In genomic region chr18:75173125-75173432, GRCh38 we compare ENCODE assay signal across 8 cellular contexts. TPM values are rescaled to one million over a fixed set of nuclear protein-coding genes. Genes with fewer than 3 reads are reported as not detected.
DNase-seq lines count a peak whose midpoint lies in the region; ATAC-seq and TF ChIP-seq lines count a peak whose summit lies in the region.

No MANE protein-coding gene starts in this region.

- no peak overlapping the region for H3T11ph ChIP-seq in H9 (ENCODE audit: low read length)

- no peak overlapping the region for H3K56ac ChIP-seq in H9 (ENCODE audit: insufficient read length, low read depth, low read length)

- no peak for DNase-seq in H9
- DNase-seq in fibroblast of the aortic adventitia (ENCODE audit: low read depth) = peak; percentile 2
- DNase-seq in HAP-1 (ENCODE audit: low spot score in 2 of 2) = no peak
- no peak for DNase-seq in activated CD4-positive, alpha-beta T cell treated with anti-CD3 and anti-CD28 coated beads for 4 hours
- no peak for DNase-seq in HPDE6-E6E7 (ENCODE audit: extremely low spot score)
- DNase-seq in NCI-H510A treated with DMSO at 0.1 percent for 48 hours (lab: John Stamatoyannopoulos, UW) = no peak

- no peak overlapping the region for H3K14ac ChIP-seq in H9 (ENCODE audit: insufficient read depth, low read length)

- H3K9ac ChIP-seq in H9 (ENCODE audit: extremely low read depth, insufficient read length, low read length) = no peak overlapping the region
- no peak overlapping the region for H3K9ac ChIP-seq in Loucy (ENCODE audit: low read depth, low read length, poor library complexity, severe bottlenecking)

- H3K79me2 ChIP-seq in H9 (ENCODE audit: insufficient read depth, low read length) (no peaks in the 10 kb centered on the region), Loucy (ENCODE audit: insufficient read depth, low read length) (no peaks in the 10 kb centered on the region)

- H3K4ac ChIP-seq in H9 (ENCODE audit: low read depth, low read length) = no peak overlapping the region

- no peaks in the 10 kb centered on the region for H3F3A ChIP-seq in Loucy (ENCODE audit: low read depth)

- no peak overlapping the region for H3K23ac ChIP-seq in H9 (ENCODE audit: insufficient read length, low read depth, low read length)

- no peak for TF ChIP-seq POLR2A in GM18505 (IDR thresholded peaks at IDR 0.05; ENCODE audit: borderline replicate concordance, extremely low read depth, insufficient read depth, insufficient read length)

- no peak overlapping the region for H3K18ac ChIP-seq in H9 (ENCODE audit: insufficient read length, low read depth, low read length)

- no peak overlapping the region for H3K4me2 ChIP-seq in H9 (ENCODE audit: insufficient read depth, insufficient read length, low read length)
- H3K4me2 ChIP-seq in Loucy (ENCODE audit: low read depth, low read length, poor library complexity, severe bottlenecking) = no peak overlapping the region

- H3K9me3 ChIP-seq in H9 (ENCODE audit: control insufficient read depth, low read depth, low read length) (no peaks in the 10 kb centered on the region), Loucy (ENCODE audit: insufficient read depth, low read depth, low read length) (no peaks in the 10 kb centered on the region), HAP-1 (no peaks in the 10 kb centered on the region)

- no peak overlapping the region for H3K4me3 ChIP-seq in Loucy (ENCODE audit: low read length, poor library complexity, severe bottlenecking)
- no peak overlapping the region for H3K4me3 ChIP-seq in fibroblast of the aortic adventitia (ENCODE audit: low read depth, low read length)
- H3K4me3 ChIP-seq in HAP-1 = no peak overlapping the region

- whole genome bisulfite sequencing in H9 (ENCODE audit: extremely low coverage, insufficient read length, low lambda C conversion rate) = no CpG with 5 or more reads among the region's 5 CpGs

- no peak overlapping the region for H3K4me3 Mint-ChIP-seq in H9

- H2BK120ac ChIP-seq in H9 (ENCODE audit: low read depth, low read length, poor library complexity, severe bottlenecking) = no peak overlapping the region

- no peak overlapping the region for H2BK12ac ChIP-seq in H9 (ENCODE audit: insufficient read length, low read depth, low read length)

- H3K79me1 ChIP-seq in H9 (ENCODE audit: insufficient read depth, low read depth, low read length, poor library complexity, severe bottlenecking) = no peaks in the 10 kb centered on the region

- no peak overlapping the region for H4K91ac ChIP-seq in H9 (ENCODE audit: insufficient read length, low read depth, low read length)

- H3K4me1 ChIP-seq in H9 (ENCODE audit: insufficient read depth, low read length) = no peaks in the 10 kb centered on the region
- H3K4me1 ChIP-seq in Loucy (ENCODE audit: insufficient read depth, low read length, poor library complexity, severe bottlenecking) = peaks cover 19% of the 10 kb centered on the region
- no peaks in the 10 kb centered on the region for H3K4me1 ChIP-seq in HAP-1

- no peak overlapping the region for H2BK15ac ChIP-seq in H9 (ENCODE audit: low read depth, low read length)

- H3K36me3 ChIP-seq in Loucy (ENCODE audit: insufficient read depth, low read length) (no peaks in the 10 kb centered on the region), HAP-1 (replicated peaks) (no peaks in the 10 kb centered on the region)

- H3K27ac Mint-ChIP-seq in H9 = peak overlapping the region in 2 of 3 experiments; percentile 20 to 52; a peak in 2 of 7 replicates

- H2AFZ ChIP-seq in H9 (ENCODE audit: low read length) (no peak overlapping the region), Loucy (ENCODE audit: low read length) (no peak overlapping the region)

- no peak overlapping the region for H2BK5ac ChIP-seq in H9 (ENCODE audit: insufficient read length, low read length)

- no peak overlapping the region for H3K27ac ChIP-seq in H9 (ENCODE audit: insufficient read length, low read depth, low read length)

- H3K27me3 ChIP-seq in H9 (ENCODE audit: insufficient read depth, low read length) = no peaks in the 10 kb centered on the region
- H3K27me3 ChIP-seq in Loucy (ENCODE audit: insufficient read depth, low read length, poor library complexity, severe bottlenecking) = no peaks in the 10 kb centered on the region
- no peaks in the 10 kb centered on the region for H3K27me3 ChIP-seq in HAP-1 (ENCODE audit: low read depth)

- in situ Hi-C loops in HAP-1 (cut with MboI; ENCODE audit: low sequenced_read_pairs) = no loop called here

- no peaks in the 10 kb centered on the region for H3K36me3 Mint-ChIP-seq in H9 (ENCODE audit: insufficient read depth in 1 of 3, low read depth in 3 of 3)

- no peaks in the 10 kb centered on the region for H3K23me2 ChIP-seq in H9 (ENCODE audit: insufficient read length, low read depth, low read length, poor library complexity, severe bottlenecking)

- H3K27me3 Mint-ChIP-seq in H9 (ENCODE audit: low read depth) = no peaks in the 10 kb centered on the region; the same call in 1 of the 2 replicates

- H3K9me3 Mint-ChIP-seq in H9 = no peaks in the 10 kb centered on the region

- H4K20me1 ChIP-seq in H9 (ENCODE audit: control insufficient read depth, insufficient read depth, insufficient read length) = no peaks in the 10 kb centered on the region
- H4K20me1 ChIP-seq in Loucy (ENCODE audit: insufficient read depth, low read length, poor library complexity, severe bottlenecking) = no peaks in the 10 kb centered on the region

- TF ChIP-seq CTCF in H9 (conservative IDR thresholded peaks at IDR 0.05) = no peak; the same call in 2 of the 3 replicates
- TF ChIP-seq CTCF in Loucy (conservative IDR thresholded peaks at IDR 0.05; ENCODE audit: low read length) = peak; percentile 31; the same call in 1 of the 2 replicates
- TF ChIP-seq CTCF in fibroblast of the aortic adventitia (IDR thresholded peaks at IDR 0.05; ENCODE audit: insufficient read depth, low read length) = peak; percentile 14

- H3K9me2 ChIP-seq in Loucy (replicated peaks; ENCODE audit: low read depth, low read length) = no peaks in the 10 kb centered on the region

- ATAC-seq in GM18505 (IDR thresholded peaks at IDR 0.05; ENCODE audit: unreplicated experiment) = peak; percentile 99

- no peak overlapping the region for H2AK5ac ChIP-seq in H9 (ENCODE audit: insufficient read length, low read length)

- peaks cover 11 to 13% of the 10 kb centered on the region in 2 experiments for H3K4me1 Mint-ChIP-seq in H9

- no peak overlapping the region for H4K5ac ChIP-seq in H9 (ENCODE audit: insufficient read length, low read depth, low read length)

- no peak overlapping the region for H2BK20ac ChIP-seq in H9 (ENCODE audit: low read depth, low read length, poor library complexity, severe bottlenecking)

- no peak overlapping the region for H4K8ac ChIP-seq in H9 (replicated peaks; ENCODE audit: insufficient read length, low read depth, low read length)

RNA-seq across cellular contexts. Expression of gene PTGR3, which starts 35.9 kb away (rescaled TPM):
- total RNA-seq in H9 (2021) = 1.6 and 2.7 TPM in 2 replicates
- total RNA-seq in fibroblast of the aortic adventitia (ENCODE audit: low replicate concordance) = 14.2 and 43.3 TPM in 2 replicates

RNA-seq across cellular contexts. Expression of gene TSHZ1, which starts 37.5 kb away (rescaled TPM):
- total RNA-seq in H9 (2021) (0.15 and 0.24 TPM in 2 replicates), fibroblast of the aortic adventitia (ENCODE audit: low replicate concordance) (5.2 and 7.9 TPM in 2 replicates)
